Comparison of ENCODE assay signal across 2 cellular contexts in the genomic region with DNA sequence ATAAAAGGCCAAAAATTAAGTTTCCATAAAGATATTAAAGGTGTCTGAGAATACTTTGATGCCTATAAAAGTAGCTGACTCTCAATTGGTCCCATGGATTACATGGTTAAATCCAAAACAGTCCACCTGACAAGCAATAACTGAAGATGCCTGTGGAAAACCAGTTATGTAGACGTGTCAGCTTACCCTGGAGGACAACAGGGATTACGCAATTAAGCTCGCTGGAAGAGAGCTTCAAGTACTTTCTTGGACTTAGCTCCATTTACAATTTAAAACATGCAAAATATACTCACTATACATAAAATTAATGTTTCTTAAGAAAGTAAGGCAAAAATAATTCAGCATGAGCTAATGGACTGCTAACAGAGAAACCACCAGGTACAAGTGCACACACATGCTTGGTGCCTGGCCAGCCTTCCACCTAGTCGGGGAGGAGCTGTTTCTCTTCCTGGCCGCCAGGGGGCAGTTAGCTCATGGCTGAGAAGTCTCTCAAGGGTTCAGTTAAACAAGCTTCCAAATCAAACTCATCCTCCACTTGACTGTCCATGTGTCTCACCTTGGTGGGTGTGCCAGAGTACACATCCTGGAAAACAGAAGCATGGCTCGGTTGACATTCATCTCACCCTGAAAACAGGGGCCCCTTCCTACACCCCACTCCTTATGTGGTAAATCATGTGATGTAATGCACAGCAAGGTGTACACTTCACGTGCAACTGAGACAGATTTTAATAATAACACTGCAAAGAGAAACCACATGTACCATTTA.
TF ChIP-seq lines count a peak whose summit lies in the region.

No MANE protein-coding gene starts in this region.

TF ChIP-seq in A549, 52 proteins besides CTCF, POLR2A, EP300 and RAD21 (continued from another document):
- TF ChIP-seq, protein P1, sequence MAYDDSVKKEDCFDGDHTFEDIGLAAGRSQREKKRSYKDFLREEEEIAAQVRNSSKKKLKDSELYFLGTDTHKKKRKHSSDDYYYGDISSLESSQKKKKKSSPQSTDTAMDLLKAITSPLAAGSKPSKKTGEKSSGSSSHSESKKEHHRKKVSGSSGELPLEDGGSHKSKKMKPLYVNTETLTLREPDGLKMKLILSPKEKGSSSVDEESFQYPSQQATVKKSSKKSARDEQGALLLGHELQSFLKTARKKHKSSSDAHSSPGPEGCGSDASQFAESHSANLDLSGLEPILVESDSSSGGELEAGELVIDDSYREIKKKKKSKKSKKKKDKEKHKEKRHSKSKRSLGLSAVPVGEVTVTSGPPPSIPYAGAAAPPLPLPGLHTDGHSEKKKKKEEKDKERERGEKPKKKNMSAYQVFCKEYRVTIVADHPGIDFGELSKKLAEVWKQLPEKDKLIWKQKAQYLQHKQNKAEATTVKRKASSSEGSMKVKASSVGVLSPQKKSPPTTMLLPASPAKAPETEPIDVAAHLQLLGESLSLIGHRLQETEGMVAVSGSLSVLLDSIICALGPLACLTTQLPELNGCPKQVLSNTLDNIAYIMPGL (CRISPR knock-in tag; IDR thresholded peaks at IDR 0.05; ENCODE audit: borderline replicate concordance): no peak

TF ChIP-seq in neural cell, 6 proteins besides CTCF, POLR2A, EP300 and RAD21 (continued from another document):
- TF ChIP-seq, protein P2, sequence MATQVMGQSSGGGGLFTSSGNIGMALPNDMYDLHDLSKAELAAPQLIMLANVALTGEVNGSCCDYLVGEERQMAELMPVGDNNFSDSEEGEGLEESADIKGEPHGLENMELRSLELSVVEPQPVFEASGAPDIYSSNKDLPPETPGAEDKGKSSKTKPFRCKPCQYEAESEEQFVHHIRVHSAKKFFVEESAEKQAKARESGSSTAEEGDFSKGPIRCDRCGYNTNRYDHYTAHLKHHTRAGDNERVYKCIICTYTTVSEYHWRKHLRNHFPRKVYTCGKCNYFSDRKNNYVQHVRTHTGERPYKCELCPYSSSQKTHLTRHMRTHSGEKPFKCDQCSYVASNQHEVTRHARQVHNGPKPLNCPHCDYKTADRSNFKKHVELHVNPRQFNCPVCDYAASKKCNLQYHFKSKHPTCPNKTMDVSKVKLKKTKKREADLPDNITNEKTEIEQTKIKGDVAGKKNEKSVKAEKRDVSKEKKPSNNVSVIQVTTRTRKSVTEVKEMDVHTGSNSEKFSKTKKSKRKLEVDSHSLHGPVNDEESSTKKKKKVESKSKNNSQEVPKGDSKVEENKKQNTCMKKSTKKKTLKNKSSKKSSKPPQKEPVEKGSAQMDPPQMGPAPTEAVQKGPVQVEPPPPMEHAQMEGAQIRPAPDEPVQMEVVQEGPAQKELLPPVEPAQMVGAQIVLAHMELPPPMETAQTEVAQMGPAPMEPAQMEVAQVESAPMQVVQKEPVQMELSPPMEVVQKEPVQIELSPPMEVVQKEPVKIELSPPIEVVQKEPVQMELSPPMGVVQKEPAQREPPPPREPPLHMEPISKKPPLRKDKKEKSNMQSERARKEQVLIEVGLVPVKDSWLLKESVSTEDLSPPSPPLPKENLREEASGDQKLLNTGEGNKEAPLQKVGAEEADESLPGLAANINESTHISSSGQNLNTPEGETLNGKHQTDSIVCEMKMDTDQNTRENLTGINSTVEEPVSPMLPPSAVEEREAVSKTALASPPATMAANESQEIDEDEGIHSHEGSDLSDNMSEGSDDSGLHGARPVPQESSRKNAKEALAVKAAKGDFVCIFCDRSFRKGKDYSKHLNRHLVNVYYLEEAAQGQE (IDR thresholded peaks at IDR 0.05; ENCODE audit: borderline replicate concordance): no peak
- TF ChIP-seq SMC3 (conservative IDR thresholded peaks at IDR 0.05; ENCODE audit: poor library complexity) (peak; percentile 79), EZH2 (IDR thresholded peaks at IDR 0.05; ENCODE audit: borderline replicate concordance, insufficient read depth, low read length, poor library complexity, severe bottlenecking) (no peak), TAF1 (IDR thresholded peaks at IDR 0.05; ENCODE audit: low read depth) (no peak), POLR2AphosphoS5 (IDR thresholded peaks at IDR 0.05) (no peak)
